ENCODE assay signal across 17 cellular contexts in genomic region chr5:33755216-33755615, GRCh38.
"Had no signal": no experiment of that assay in that cellular context is flagged by ENCODE, and none has a peak within 500 bp of the region (broad histone marks: within the 10 kb centered on the region; RNA-seq: fewer than 3 reads in every experiment).

No MANE protein-coding gene starts in this region.

- H3K27me3 ChIP-seq: transverse colon had no signal

- H3K4me2 ChIP-seq: smooth muscle cell had no signal

- DNase-seq: activated CD4-positive, alpha-beta memory T cell treated with anti-CD3 and anti-CD28 coated beads for 36 hours; activated gamma-delta T cell; activated naive CD8-positive, alpha-beta T cell treated with anti-CD3 and anti-CD28 coated beads for 36 hours; activated T-cell treated with anti-CD3 and anti-CD28 coated beads, Interleukin-2, amount 50 U/mL, for 48 hours; aorta; effector CD8-positive, alpha-beta T cell; foreskin melanocyte; head of caudate nucleus; left colon; naive B cell; posterior cingulate gyrus; transverse colon had no signal

- H3K9me3 ChIP-seq: transverse colon had no signal

- H3K36me3 Mint-ChIP-seq: activated CD4-positive, alpha-beta memory T cell treated with anti-CD3 and anti-CD28 coated beads for 36 hours; activated naive CD8-positive, alpha-beta T cell treated with anti-CD3 and anti-CD28 coated beads for 36 hours; naive B cell; stimulated activated effector memory CD8-positive, alpha-beta T cell treated with anti-CD3 and anti-CD28 coated beads, Interleukin-12 subunit alpha, Interleukin-12 subunit beta, amount 100 ng/mL, for 72 hours had no signal

- H3K27me3 Mint-ChIP-seq: activated CD4-positive, alpha-beta memory T cell treated with anti-CD3 and anti-CD28 coated beads for 36 hours; activated naive CD8-positive, alpha-beta T cell treated with anti-CD3 and anti-CD28 coated beads for 36 hours had no signal

- H3K36me3 ChIP-seq: transverse colon had no signal

- H3K4me1 ChIP-seq: transverse colon had no signal

- H3K4me3 Mint-ChIP-seq: activated CD4-positive, alpha-beta memory T cell treated with anti-CD3 and anti-CD28 coated beads for 36 hours; activated naive CD8-positive, alpha-beta T cell treated with anti-CD3 and anti-CD28 coated beads for 36 hours; naive B cell; stimulated activated effector memory CD8-positive, alpha-beta T cell treated with anti-CD3 and anti-CD28 coated beads, Interleukin-12 subunit alpha, Interleukin-12 subunit beta, amount 100 ng/mL, for 72 hours had no signal

- H3K27ac Mint-ChIP-seq: activated CD4-positive, alpha-beta memory T cell treated with anti-CD3 and anti-CD28 coated beads for 36 hours; activated naive CD8-positive, alpha-beta T cell treated with anti-CD3 and anti-CD28 coated beads for 36 hours; naive B cell; stimulated activated effector memory CD8-positive, alpha-beta T cell treated with anti-CD3 and anti-CD28 coated beads, Interleukin-12 subunit alpha, Interleukin-12 subunit beta, amount 100 ng/mL, for 72 hours had no signal

- H3K4me3 ChIP-seq: coronary artery, lung, smooth muscle cell, transverse colon had no signal

- ATAC-seq: left colon had no signal

- H3K27ac ChIP-seq: coronary artery, transverse colon, VCaP had no signal

- H3K4me1 Mint-ChIP-seq: activated naive CD8-positive, alpha-beta T cell treated with anti-CD3 and anti-CD28 coated beads for 36 hours; naive B cell; stimulated activated effector memory CD8-positive, alpha-beta T cell treated with anti-CD3 and anti-CD28 coated beads, Interleukin-12 subunit alpha, Interleukin-12 subunit beta, amount 100 ng/mL, for 72 hours had no signal

- H3K9me3 Mint-ChIP-seq: activated CD4-positive, alpha-beta memory T cell treated with anti-CD3 and anti-CD28 coated beads for 36 hours; activated naive CD8-positive, alpha-beta T cell treated with anti-CD3 and anti-CD28 coated beads for 36 hours; naive B cell; stimulated activated effector memory CD8-positive, alpha-beta T cell treated with anti-CD3 and anti-CD28 coated beads, Interleukin-12 subunit alpha, Interleukin-12 subunit beta, amount 100 ng/mL, for 72 hours had no signal
